8 cellular contexts compared by ENCODE assay signal in genomic region chr3:111668912-111669488, GRCh38. TPM values are rescaled to one million over a fixed set of nuclear protein-coding genes. Genes with fewer than 3 reads are reported as not detected.
DNase-seq lines count a peak whose midpoint lies in the region; ATAC-seq, FAIRE-seq and TF ChIP-seq lines count a peak whose summit lies in the region.

No MANE protein-coding gene starts in this region.

- peak; percentile 92 for FAIRE-seq in keratinocyte (lab: Jason Lieb, UNC)

- no peaks in the 10 kb centered on the region for H4K20me1 ChIP-seq in keratinocyte (ENCODE audit: control insufficient read depth, extremely low read depth, insufficient read depth, low read length)

- ATAC-seq in GM19328 (IDR thresholded peaks at IDR 0.05; ENCODE audit: unreplicated experiment) = peak; percentile 41

- H3K9me1 ChIP-seq in keratinocyte (ENCODE audit: control insufficient read depth, extremely low read depth, insufficient read depth, low read length) = no peaks in the 10 kb centered on the region

- DNase-seq in COLO829 (ENCODE audit: low spot score) = peak; percentile 77
- DNase-seq in HT1080 (ENCODE audit: low read depth) = peak; percentile 83
- peak; percentile 30 to 61 for DNase-seq in NOMO-1 (lab: John Stamatoyannopoulos, UW; ENCODE audit: unreplicated experiment in 2 of 2)
- no peak for DNase-seq in brain microvascular endothelial cell
- no peak for DNase-seq in keratinocyte (ENCODE audit: low read depth, low spot score)
- DNase-seq in suprapubic skin (ENCODE audit: low spot score in 2 of 2) = no peak
- no peak for DNase-seq in posterior cingulate gyrus

- intact Hi-C loops in posterior cingulate gyrus (cut with DNase I) = loop anchor here (2.0 to 5.0 kb wide), 2 partner anchors 22 to 298 kb away; no protein-coding TSS in a partner anchor

- H3K9ac ChIP-seq in keratinocyte (ENCODE audit: control insufficient read depth, extremely low read depth, insufficient read depth, low read length) = peak overlapping the region; percentile 2

- peaks cover 55% of the 10 kb centered on the region for H3K4me1 ChIP-seq in keratinocyte (ENCODE audit: control insufficient read depth, extremely low read depth, insufficient read depth, low read length)
- peaks cover 16% of the 10 kb centered on the region for H3K4me1 ChIP-seq in suprapubic skin

- in situ Hi-C loops in brain microvascular endothelial cell (cut with HindIII; ENCODE audit: low pct_ligation_motif_present, low sequenced_read_pairs) = no loop called here

- WGBS in suprapubic skin = 34% methylated on average over 5 of the region's 5 CpGs

- no peaks in the 10 kb centered on the region for H3K36me3 ChIP-seq in brain microvascular endothelial cell (replicated peaks)
- H3K36me3 ChIP-seq in keratinocyte (ENCODE audit: control insufficient read depth in 2 of 2, extremely low read depth in 1 of 2, insufficient read depth in 2 of 2, low read length in 2 of 2) = no peaks in the 10 kb centered on the region
- H3K36me3 ChIP-seq in suprapubic skin = no peaks in the 10 kb centered on the region

- H3K4me2 ChIP-seq in keratinocyte (ENCODE audit: control insufficient read depth, extremely low read depth, insufficient read depth, low read depth, low read length) = peak overlapping the region; percentile 8

- H3K4me3 ChIP-seq in brain microvascular endothelial cell (ENCODE audit: low read depth, low read length) (no peak overlapping the region), keratinocyte (ENCODE audit: control insufficient read depth in 2 of 3, extremely low read depth in 1 of 3, insufficient read depth in 2 of 3, low read depth in 1 of 3, low read length in 3 of 3) (no peak overlapping the region), suprapubic skin (no peak overlapping the region)

- no peak for TF ChIP-seq POLR2A in suprapubic skin (IDR thresholded peaks at IDR 0.05)

- H3K27ac ChIP-seq in brain microvascular endothelial cell (peak overlapping the region; percentile 55), keratinocyte (ENCODE audit: control insufficient read depth, insufficient read depth, low read length) (peak overlapping the region; percentile 11), suprapubic skin (no peak overlapping the region)

- dilution Hi-C loops in keratinocyte (cut with MboI; ENCODE audit: extremely low pct_ligation_motif_present, low sequenced_read_pairs) = no loop called here

- TF ChIP-seq EP300 in suprapubic skin (IDR thresholded peaks at IDR 0.05) = no peak

- H3K9me3 ChIP-seq in keratinocyte (ENCODE audit: control insufficient read depth, low read depth, low read length) = peaks cover 2% of the 10 kb centered on the region
- no peaks in the 10 kb centered on the region for H3K9me3 ChIP-seq in suprapubic skin

- TF ChIP-seq CTCF in brain microvascular endothelial cell (IDR thresholded peaks at IDR 0.05; ENCODE audit: low read depth, low read length, missing control alignments) (peak; percentile 63), keratinocyte (optimal IDR thresholded peaks at IDR 0.05 in 1 of 3, IDR thresholded peaks at IDR 0.05 in 1 of 3, conservative IDR thresholded peaks at IDR 0.05 in 1 of 3; ENCODE audit: extremely low read depth in 1 of 3, insufficient read depth in 2 of 3, low read length in 3 of 3) (peak in 2 of 3 experiments; percentile 60 to 86), suprapubic skin (IDR thresholded peaks at IDR 0.05) (peak; percentile 65 to 71)

- no peaks in the 10 kb centered on the region for H3K79me2 ChIP-seq in keratinocyte (ENCODE audit: control insufficient read depth, insufficient read depth, low read length)

- H2AFZ ChIP-seq in keratinocyte (ENCODE audit: control insufficient read depth, low read length) = no peak overlapping the region

- H3K27me3 ChIP-seq in brain microvascular endothelial cell (replicated peaks) (no peaks in the 10 kb centered on the region), keratinocyte (ENCODE audit: control insufficient read depth, extremely low read depth, insufficient read depth, low read length) (no peaks in the 10 kb centered on the region), suprapubic skin (no peaks in the 10 kb centered on the region)

RNA-seq across cellular contexts. Expression of gene PLCXD2, which starts 5.5 kb away (rescaled TPM):
- 3.8 and 4.2 TPM in 2 replicates for total RNA-seq in HT1080 (2014; rRNA removed; shearing (Covaris generic))
- 2.3 and 2.6 TPM in 2 replicates for polyA plus RNA-seq in HT1080 (2015; cell fraction: cytosol; rRNA removed)
- polyA plus RNA-seq in HT1080 (2015; cell fraction: nucleus; rRNA removed) = 7.6 and 8.9 TPM in 2 replicates
- polyA plus RNA-seq in keratinocyte = 5.9 to 10.9 TPM (median 9.8 TPM) in 3 replicates
- polyA plus RNA-seq in keratinocyte (2011; ENCODE audit: low read depth) = 2.6 TPM
- 10.5 and 14.0 TPM in 2 replicates for polyA plus RNA-seq in keratinocyte (2011; cell fraction: cytosol; rRNA removed)
- 9.5 and 10.5 TPM in 2 replicates for polyA plus RNA-seq in keratinocyte (2011; cell fraction: nucleus; rRNA removed)
- polyA plus RNA-seq in keratinocyte (2012; ENCODE audit: low replicate concordance) = 2.2 and 9.5 TPM in 2 replicates
- 4.2 to 14.5 TPM (median 5.5 TPM) in 3 replicates for polyA minus RNA-seq in keratinocyte
- 3.1 TPM for polyA minus RNA-seq in keratinocyte (2011; cell fraction: cytosol; rRNA and poly(A)+ RNA removed)
- 16.5 and 29.0 TPM in 2 replicates for polyA minus RNA-seq in keratinocyte (2011; cell fraction: nucleus; rRNA and poly(A)+ RNA removed)
- total RNA-seq in suprapubic skin = 1 to 10 TPM; 1.0 to 1.5 (median 1.2) TPM

Comparison
In these comparisons a context has a peak if more than half of its experiments do, and no peak if none do; other contexts are left out.
1. DNase-seq: peak in COLO829 (single experiment), HT1080 (single experiment) and NOMO-1 (2 of 2); none in brain microvascular endothelial cell (single experiment), keratinocyte (single experiment), suprapubic skin (0 of 2) and posterior cingulate gyrus (0 of 10).
2. Peak in every context shown above with its lines, with median percentiles within 50 percentile points of each other: CTCF ChIP-seq.